9 cellular contexts compared by ENCODE assay signal in the genomic region with DNA sequence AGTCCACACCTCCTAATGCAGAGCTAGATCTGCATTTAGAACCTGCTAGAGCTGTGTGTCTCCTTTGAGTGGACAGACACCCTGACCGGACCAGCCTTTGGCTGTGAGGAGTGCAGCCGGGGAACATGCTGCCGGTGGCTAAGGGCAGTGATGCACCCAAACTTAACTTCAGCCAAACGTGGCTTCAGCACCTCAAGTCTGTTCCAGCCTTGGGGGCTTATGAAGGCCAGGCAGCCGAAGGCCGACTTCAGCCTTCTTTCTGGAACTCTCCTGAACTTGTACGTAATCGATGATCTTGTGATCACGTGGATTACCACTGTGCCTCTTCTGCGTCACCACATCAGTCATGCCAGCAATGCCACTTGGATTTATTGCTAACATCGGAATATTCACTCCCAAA. TPM values are rescaled to one million over a fixed set of nuclear protein-coding genes. Genes with fewer than 3 reads are reported as not detected.
"Had no signal": no experiment of that assay in that cellular context is flagged by ENCODE, and none has a peak within 500 bp of the region (broad histone marks: within the 10 kb centered on the region; RNA-seq: fewer than 3 reads in every experiment).

No MANE protein-coding gene starts in this region.

- DNase-seq: GM23248, GOT3, H7, HCEC 1CT, KG1 had no signal

- H3K4me1 Mint-ChIP-seq: IgD-negative memory B cell had no signal

- H3K9ac ChIP-seq: GM23248 had no signal

- H3K4me3 ChIP-seq: GM23248 had no signal

- H3K36me3 Mint-ChIP-seq: IgD-negative memory B cell had no signal

- H3K9me3 Mint-ChIP-seq: IgD-negative memory B cell had no signal

- H3K27ac Mint-ChIP-seq: IgD-negative memory B cell had no signal

- FAIRE-seq: HTR-8/SVneo had no signal

- H3K27ac ChIP-seq: GM23248 had no signal

- H3K4me3 Mint-ChIP-seq: IgD-negative memory B cell had no signal

- H2AFZ ChIP-seq: GM23248 had no signal

RNA-seq across cellular contexts. Expression of gene POMC, which starts 49.1 kb away (rescaled TPM):
- total RNA-seq: H4, HT-29 had no signal
